Comparison of ENCODE assay signal across 9 cellular contexts in the genomic region with DNA sequence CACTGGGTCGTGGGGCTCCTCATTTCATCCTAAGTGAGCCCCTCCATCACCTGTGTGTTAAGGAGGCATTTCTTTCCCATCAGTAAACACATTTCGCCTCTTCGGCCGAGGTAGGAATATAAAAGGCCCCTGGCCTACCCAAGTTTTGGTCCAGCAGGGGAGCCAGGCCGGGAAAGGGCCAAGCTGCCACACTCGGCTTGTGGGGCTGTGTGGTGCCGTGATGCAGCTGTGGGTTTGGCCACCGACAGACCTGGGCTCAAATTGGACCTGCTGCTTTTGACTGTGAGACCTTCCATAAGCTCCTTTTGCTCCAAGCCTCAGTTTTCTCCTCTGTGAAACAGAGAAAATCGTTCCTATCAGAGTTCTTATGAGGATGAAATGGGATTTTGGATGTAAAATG. TPM values are rescaled to one million over a fixed set of nuclear protein-coding genes. Genes with fewer than 3 reads are reported as not detected.
DNase-seq lines count a peak whose midpoint lies in the region; TF ChIP-seq lines count a peak whose summit lies in the region.
"Had no signal": no experiment of that assay in that cellular context is flagged by ENCODE, and none has a peak within 500 bp of the region (broad histone marks: within the 10 kb centered on the region; RNA-seq: fewer than 3 reads in every experiment).

No MANE protein-coding gene starts in this region.

- no peaks in the 10 kb centered on the region for H3K9me3 ChIP-seq in stomach smooth muscle (ENCODE audit: control insufficient read depth in 2 of 2, low read length in 2 of 2)

- peak overlapping the region; percentile 69 for H3K27ac ChIP-seq in stomach smooth muscle (ENCODE audit: low read length)

- H3K27me3 ChIP-seq in kidney epithelial cell (ENCODE audit: control insufficient read depth, insufficient read depth, low read length) (no peaks in the 10 kb centered on the region), stomach smooth muscle (ENCODE audit: control insufficient read depth in 1 of 2, insufficient read depth in 2 of 2, low read length in 2 of 2) (no peaks in the 10 kb centered on the region)

- peak overlapping the region; percentile 71 for H3K4me3 ChIP-seq in kidney epithelial cell (ENCODE audit: low read depth, low read length)
- H3K4me3 ChIP-seq in stomach smooth muscle (ENCODE audit: low read length in 2 of 2), result peak overlapping the region; percentile 94 to 97

- TF ChIP-seq CTCF in kidney epithelial cell (IDR thresholded peaks at IDR 0.05; ENCODE audit: insufficient read depth, low read length, poor library complexity, severe bottlenecking), result no peak

- H3K4me1 ChIP-seq in stomach smooth muscle (ENCODE audit: control insufficient read depth, insufficient read depth, low read length), result peaks cover 15% of the 10 kb centered on the region

- H3K27me3 Mint-ChIP-seq in T-helper 1 cell treated with Interleukin-12 subunit alpha and Interleukin-12 subunit beta and Interleukin-4 antibody, amounts not matched to agents 30 μg/mL and 1 μg/mL, for 36 hours (ENCODE audit: low read depth), result peaks cover 7% of the 10 kb centered on the region
- H3K27me3 Mint-ChIP-seq in activated naive CD8-positive, alpha-beta T cell treated with anti-CD3 and anti-CD28 coated beads for 36 hours, result peaks cover 7% of the 10 kb centered on the region

- H3K9ac ChIP-seq in stomach smooth muscle (ENCODE audit: low read length in 2 of 2), result peak overlapping the region; percentile 94 to 99

- peak overlapping the region; percentile 87 for H3K27ac Mint-ChIP-seq in T-helper 1 cell treated with Interleukin-12 subunit alpha and Interleukin-12 subunit beta and Interleukin-4 antibody, amounts not matched to agents 30 μg/mL and 1 μg/mL, for 36 hours
- H3K27ac Mint-ChIP-seq in activated naive CD8-positive, alpha-beta T cell treated with anti-CD3 and anti-CD28 coated beads for 36 hours, result peak overlapping the region; percentile 88

- DNase-seq in T-helper 1 cell (no peak), kidney epithelial cell (ENCODE audit: low read depth) (no peak), NCI-H226 (no peak), NCI-H446 (lab: John Stamatoyannopoulos, UW) (no peak)
- no peak for DNase-seq in activated naive CD8-positive, alpha-beta T cell treated with anti-CD3 and anti-CD28 coated beads for 36 hours
- DNase-seq in stimulated activated CD4-positive, alpha-beta T cell treated with anti-CD3 and anti-CD28 coated beads, Interleukin-2, amount 100 ng/mL, for 48 hours, result no peak
- DNase-seq: ACHN had no signal

- peaks cover 15% of the 10 kb centered on the region for H3K4me1 Mint-ChIP-seq in T-helper 1 cell treated with Interleukin-12 subunit alpha and Interleukin-12 subunit beta and Interleukin-4 antibody, amounts not matched to agents 30 μg/mL and 1 μg/mL, for 36 hours (ENCODE audit: low read depth)
- peaks cover 11% of the 10 kb centered on the region for H3K4me1 Mint-ChIP-seq in activated naive CD8-positive, alpha-beta T cell treated with anti-CD3 and anti-CD28 coated beads for 36 hours

- H3K36me3 ChIP-seq in kidney epithelial cell (ENCODE audit: control insufficient read depth, insufficient read depth, low read length) (no peaks in the 10 kb centered on the region), stomach smooth muscle (ENCODE audit: control insufficient read depth in 2 of 2, insufficient read depth in 2 of 2, low read length in 2 of 2) (peaks cover 18 to 22% of the 10 kb centered on the region in 2 donors)

- H3K4me3 Mint-ChIP-seq in T-helper 1 cell treated with Interleukin-12 subunit alpha and Interleukin-12 subunit beta and Interleukin-4 antibody, amounts not matched to agents 30 μg/mL and 1 μg/mL, for 36 hours, result peak overlapping the region; percentile 89
- peak overlapping the region; percentile 94 for H3K4me3 Mint-ChIP-seq in activated naive CD8-positive, alpha-beta T cell treated with anti-CD3 and anti-CD28 coated beads for 36 hours

- peaks cover 18% of the 10 kb centered on the region for H3K36me3 Mint-ChIP-seq in T-helper 1 cell treated with Interleukin-12 subunit alpha and Interleukin-12 subunit beta and Interleukin-4 antibody, amounts not matched to agents 30 μg/mL and 1 μg/mL, for 36 hours (ENCODE audit: low read depth)
- H3K36me3 Mint-ChIP-seq in activated naive CD8-positive, alpha-beta T cell treated with anti-CD3 and anti-CD28 coated beads for 36 hours, result peaks cover 14% of the 10 kb centered on the region

- no peaks in the 10 kb centered on the region for H3K9me3 Mint-ChIP-seq in T-helper 1 cell treated with Interleukin-12 subunit alpha and Interleukin-12 subunit beta and Interleukin-4 antibody, amounts not matched to agents 30 μg/mL and 1 μg/mL, for 36 hours
- H3K9me3 Mint-ChIP-seq in activated naive CD8-positive, alpha-beta T cell treated with anti-CD3 and anti-CD28 coated beads for 36 hours, result no peaks in the 10 kb centered on the region

RNA-seq across cellular contexts. Expression of a gene that starts 0.8 kb away (rescaled TPM):
- total RNA-seq in activated naive CD8-positive, alpha-beta T cell treated with anti-CD3 and anti-CD28 coated beads for 36 hours, result 100 to 1,000 TPM; 317 to 321 TPM
- 229 and 262 TPM in 2 replicates for total RNA-seq in kidney epithelial cell

RNA-seq across cellular contexts. Expression of a gene that starts 22.2 kb away (rescaled TPM):
- total RNA-seq in activated naive CD8-positive, alpha-beta T cell treated with anti-CD3 and anti-CD28 coated beads for 36 hours, result 10 to 100 TPM; 30.2 to 31.0 TPM
- 5.1 TPM in 2 replicates for total RNA-seq in kidney epithelial cell

RNA-seq across cellular contexts. Expression of a gene that starts 23.9 kb away (rescaled TPM):
- 100 to 1,000 TPM; 452 to 465 TPM for total RNA-seq in activated naive CD8-positive, alpha-beta T cell treated with anti-CD3 and anti-CD28 coated beads for 36 hours
- 1,390 and 1,923 TPM in 2 replicates for total RNA-seq in kidney epithelial cell

RNA-seq across cellular contexts. Expression of a gene that starts 32.1 kb away (rescaled TPM):
- total RNA-seq in activated naive CD8-positive, alpha-beta T cell treated with anti-CD3 and anti-CD28 coated beads for 36 hours, result not detected
- total RNA-seq in kidney epithelial cell, result not detected in 2 replicates

RNA-seq across cellular contexts. Expression of a gene that starts 43.0 kb away (rescaled TPM):
- total RNA-seq in activated naive CD8-positive, alpha-beta T cell treated with anti-CD3 and anti-CD28 coated beads for 36 hours, result under 1 TPM; 0.27 to 0.70 TPM
- 0.21 TPM in 1 of 2 replicates, not detected in the other for total RNA-seq in kidney epithelial cell
